Comparison of ENCODE assay signal across 28 cellular contexts in the genomic region with DNA sequence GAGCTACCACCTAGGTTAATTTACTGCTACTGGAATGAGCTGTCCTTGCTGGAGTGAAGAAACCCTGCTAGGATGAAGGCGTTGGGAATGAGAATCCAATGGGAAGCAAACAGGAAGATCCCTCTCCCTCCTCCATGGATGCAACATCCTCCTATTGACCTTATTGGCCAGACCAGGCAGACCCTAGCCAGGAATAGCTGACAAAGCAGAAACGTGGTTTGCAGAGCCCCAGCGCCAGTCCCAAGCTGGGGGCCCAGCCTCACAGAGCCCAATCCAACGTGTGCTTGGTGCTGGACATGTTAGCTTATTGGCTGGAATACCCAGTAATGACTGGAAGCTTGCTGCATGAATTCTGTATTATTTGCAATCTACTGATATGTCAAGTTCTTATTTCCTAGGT.
"Had no signal": no experiment of that assay in that cellular context is flagged by ENCODE, and none has a peak within 500 bp of the region (broad histone marks: within the 10 kb centered on the region; RNA-seq: fewer than 3 reads in every experiment).

No MANE protein-coding gene starts in this region.

- FAIRE-seq: islet of Langerhans had no signal

- H3K4me1 Mint-ChIP-seq: immature natural killer cell; memory B cell; neural crest cell; stimulated activated naive B cell treated with anti-CD40 and anti-IgM and Interleukin-4, amounts not matched to agents 10 μg/mL and 1 μg/mL and 100 μg/mL, for 72 hours had no signal

- H3K27me3 Mint-ChIP-seq: naive thymus-derived CD4-positive, alpha-beta T cell; natural killer cell treated with Interleukin-12 subunit alpha and Interleukin-12 subunit beta and Interleukin-15 and Interleukin-18, amount 100 ng/mL, for 72 hours; stimulated activated naive B cell treated with anti-CD40 and anti-IgM and Interleukin-4, amounts not matched to agents 10 μg/mL and 1 μg/mL and 100 μg/mL, for 72 hours had no signal

- H3K9me3 ChIP-seq: left ventricle myocardium inferior, mucosa of descending colon, psoas muscle, testis, thyroid gland, transverse colon, upper lobe of left lung, vagina had no signal

- H3K27me3 ChIP-seq: stomach, testis, thyroid gland, transverse colon, upper lobe of left lung, vagina had no signal

- DNase-seq: hypothalamus; immature natural killer cell; left ventricle myocardium inferior; midbrain; mucosa of descending colon; naive thymus-derived CD4-positive, alpha-beta T cell; nucleus accumbens; psoas muscle; stimulated activated CD4-positive, alpha-beta T cell treated with anti-CD3 and anti-CD28 coated beads, Interleukin-12 subunit alpha, Interleukin-12 subunit beta, amount 100 ng/mL, for 4 hours; stimulated activated CD4-positive, alpha-beta T cell treated with anti-CD3 and anti-CD28 coated beads, Interleukin-15, amount 100 ng/mL, for 24 hours; stimulated activated CD4-positive, alpha-beta T cell treated with anti-CD3 and anti-CD28 coated beads, Interleukin-2, amount 100 ng/mL, for 24 hours; stimulated activated CD4-positive, alpha-beta T cell treated with anti-CD3 and anti-CD28 coated beads, Interleukin-4, amount 100 ng/mL, for 1 hour; stimulated activated naive B cell treated with anti-CD40 and anti-IgM and Interleukin-4, amounts not matched to agents 10 μg/mL and 1 μg/mL and 100 μg/mL, for 72 hours; stimulated activated naive CD8-positive, alpha-beta T cell treated with anti-CD3 and anti-CD28 coated beads, Interleukin-15, Interleukin-2, amounts not matched to agents 100 U/mL and 50 U/mL, for 24 hours; stomach; testis; thyroid gland; transverse colon; upper lobe of left lung had no signal

- H3K79me2 ChIP-seq: parathyroid adenoma had no signal

- H3K4me3 ChIP-seq: left ventricle myocardium inferior, lung, mucosa of descending colon, psoas muscle, skin epidermis, stomach, testis, thyroid gland, transverse colon, upper lobe of left lung, vagina had no signal

- H3K4me1 ChIP-seq: left ventricle myocardium inferior, parathyroid adenoma, psoas muscle, stomach, thyroid gland, transverse colon, upper lobe of left lung had no signal

- H3K27ac ChIP-seq: left ventricle myocardium inferior, parathyroid adenoma, psoas muscle, stomach, testis, thyroid gland, transverse colon, upper lobe of left lung, vagina had no signal

- H3K9ac ChIP-seq: parathyroid adenoma had no signal

- H3K4me3 Mint-ChIP-seq: immature natural killer cell; memory B cell; naive thymus-derived CD4-positive, alpha-beta T cell; natural killer cell treated with Interleukin-12 subunit alpha and Interleukin-12 subunit beta and Interleukin-15 and Interleukin-18, amount 100 ng/mL, for 72 hours; neural crest cell; stimulated activated naive B cell treated with anti-CD40 and anti-IgM and Interleukin-4, amounts not matched to agents 10 μg/mL and 1 μg/mL and 100 μg/mL, for 72 hours had no signal

- H2AFZ ChIP-seq: parathyroid adenoma had no signal

- H3K36me3 Mint-ChIP-seq: immature natural killer cell; memory B cell; naive thymus-derived CD4-positive, alpha-beta T cell; natural killer cell treated with Interleukin-12 subunit alpha and Interleukin-12 subunit beta and Interleukin-15 and Interleukin-18, amount 100 ng/mL, for 72 hours; stimulated activated naive B cell treated with anti-CD40 and anti-IgM and Interleukin-4, amounts not matched to agents 10 μg/mL and 1 μg/mL and 100 μg/mL, for 72 hours had no signal

- H3K36me3 ChIP-seq: left ventricle myocardium inferior, stomach, thyroid gland, transverse colon, upper lobe of left lung, vagina had no signal

- H3K27ac Mint-ChIP-seq: immature natural killer cell; memory B cell; naive thymus-derived CD4-positive, alpha-beta T cell; natural killer cell treated with Interleukin-12 subunit alpha and Interleukin-12 subunit beta and Interleukin-15 and Interleukin-18, amount 100 ng/mL, for 72 hours; stimulated activated naive B cell treated with anti-CD40 and anti-IgM and Interleukin-4, amounts not matched to agents 10 μg/mL and 1 μg/mL and 100 μg/mL, for 72 hours had no signal

- ATAC-seq: mucosa of descending colon; naive thymus-derived CD4-positive, alpha-beta T cell; natural killer cell treated with Interleukin-12 subunit alpha and Interleukin-12 subunit beta and Interleukin-15 and Interleukin-18, amount 100 ng/mL, for 72 hours; psoas muscle; sciatic nerve; stimulated activated naive B cell treated with anti-CD40 and anti-IgM and Interleukin-4, amounts not matched to agents 10 μg/mL and 1 μg/mL and 100 μg/mL, for 72 hours; stimulated activated naive CD8-positive, alpha-beta T cell treated with anti-CD3 and anti-CD28 coated beads, Interleukin-15, Interleukin-2, amounts not matched to agents 100 U/mL and 50 U/mL, for 24 hours had no signal
